In genomic region chr3:31054032-31054431, GRCh38 we compare ENCODE assay signal across 28 cellular contexts.
"Had no signal": no experiment of that assay in that cellular context is flagged by ENCODE, and none has a peak within 500 bp of the region (broad histone marks: within the 10 kb centered on the region; RNA-seq: fewer than 3 reads in every experiment).

No MANE protein-coding gene starts in this region.

- H2AFZ ChIP-seq: hepatocyte had no signal

- ATAC-seq: activated CD4-positive, alpha-beta T cell treated with anti-CD3 and anti-CD28 coated beads for 36 hours; activated naive CD4-positive, alpha-beta T cell treated with anti-CD3 and anti-CD28 coated beads, Interleukin-2, amount 50 U/mL, for 72 hours; activated T-helper 17 cell treated with anti-CD3 and anti-CD28 coated beads, Interleukin-2, amount 50 U/mL, for 72 hours; left lung; natural killer cell treated with Interleukin-12 subunit alpha and Interleukin-12 subunit beta and Interleukin-15 and Interleukin-18, amount 100 ng/mL, for 72 hours; psoas muscle; stimulated activated naive CD8-positive, alpha-beta T cell treated with anti-CD3 and anti-CD28 coated beads, Interleukin-15, Interleukin-2, amounts not matched to agents 100 U/mL and 50 U/mL, for 24 hours; T-cell had no signal

- H3K4me1 Mint-ChIP-seq: activated T-helper 17 cell treated with anti-CD3 and anti-CD28 coated beads, Interleukin-2, amount 50 U/mL, for 72 hours; brain; immature natural killer cell; mesothelial cell of epicardium had no signal

- H3K4me3 Mint-ChIP-seq: activated CD4-positive, alpha-beta T cell treated with anti-CD3 and anti-CD28 coated beads for 36 hours; activated T-cell treated with anti-CD3 and anti-CD28 coated beads, Interleukin-2, amount 50 U/mL, for 24 hours; activated T-helper 17 cell treated with anti-CD3 and anti-CD28 coated beads, Interleukin-2, amount 50 U/mL, for 72 hours; brain; immature natural killer cell; mesothelial cell of epicardium; natural killer cell treated with Interleukin-12 subunit alpha and Interleukin-12 subunit beta and Interleukin-15 and Interleukin-18, amount 100 ng/mL, for 72 hours; T-cell; T-helper 2 cell treated with Interferon-gamma antibody and Interleukin-4, amounts not matched to agents 5 μg/mL and 100 μg/mL, for 36 hours had no signal

- H3K36me3 ChIP-seq: left lung, ovary, right atrium auricular region, upper lobe of left lung had no signal

- H3K27ac Mint-ChIP-seq: activated CD4-positive, alpha-beta T cell treated with anti-CD3 and anti-CD28 coated beads for 36 hours; activated naive CD4-positive, alpha-beta T cell treated with anti-CD3 and anti-CD28 coated beads, Interleukin-2, amount 50 U/mL, for 72 hours; activated T-cell treated with anti-CD3 and anti-CD28 coated beads, Interleukin-2, amount 50 U/mL, for 24 hours; activated T-helper 17 cell treated with anti-CD3 and anti-CD28 coated beads, Interleukin-2, amount 50 U/mL, for 72 hours; brain; immature natural killer cell; mesothelial cell of epicardium; natural killer cell treated with Interleukin-12 subunit alpha and Interleukin-12 subunit beta and Interleukin-15 and Interleukin-18, amount 100 ng/mL, for 72 hours; T-cell; T-helper 2 cell treated with Interferon-gamma antibody and Interleukin-4, amounts not matched to agents 5 μg/mL and 100 μg/mL, for 36 hours had no signal

- DNase-seq: activated CD4-positive, alpha-beta T cell treated with anti-CD3 and anti-CD28 coated beads for 36 hours; activated CD4-positive, alpha-beta T cell treated with anti-CD3 and anti-CD28 coated beads, Interleukin-2, amount 50 U/mL, for 4 hours; activated CD8-positive, alpha-beta memory T cell treated with anti-CD3 and anti-CD28 coated beads for 24 hours; activated CD8-positive, alpha-beta memory T cell treated with anti-CD3 and anti-CD28 coated beads, Interleukin-2, amount 50 U/mL, for 4 hours; activated T-cell treated with anti-CD3 and anti-CD28 coated beads, Interleukin-2, amount 50 U/mL, for 24 hours; aorta; central memory CD4-positive, alpha-beta T cell; immature natural killer cell; kidney glomerular epithelial cell; left lung; ovary; psoas muscle; stimulated activated CD4-positive, alpha-beta T cell treated with anti-CD3 and anti-CD28 coated beads, Interleukin-4, amount 100 ng/mL, for 4 hours; stimulated activated naive CD8-positive, alpha-beta T cell treated with anti-CD3 and anti-CD28 coated beads, Interleukin-15, Interleukin-2, amounts not matched to agents 100 U/mL and 50 U/mL, for 24 hours; T-cell; upper lobe of left lung had no signal

- H3K79me2 ChIP-seq: hepatocyte had no signal

- H3K4me1 ChIP-seq: left lung, psoas muscle, right atrium auricular region, upper lobe of left lung had no signal

- H3K27me3 ChIP-seq: hepatocyte, left lung, ovary, right atrium auricular region, upper lobe of left lung had no signal

- H3K4me3 ChIP-seq: hepatocyte, left lung, lung, ovary, psoas muscle, right atrium auricular region, upper lobe of left lung had no signal

- H3K27me3 Mint-ChIP-seq: activated CD4-positive, alpha-beta T cell treated with anti-CD3 and anti-CD28 coated beads for 36 hours; activated T-cell treated with anti-CD3 and anti-CD28 coated beads, Interleukin-2, amount 50 U/mL, for 24 hours; activated T-helper 17 cell treated with anti-CD3 and anti-CD28 coated beads, Interleukin-2, amount 50 U/mL, for 72 hours had no signal

- FAIRE-seq: colon, TTC549 had no signal

- H3K9me3 ChIP-seq: ovary, psoas muscle had no signal

- H3K4me2 ChIP-seq: hepatocyte had no signal

- H3K27ac ChIP-seq: epithelial cell of prostate, hepatocyte, left lung, ovary, psoas muscle, right atrium auricular region, upper lobe of left lung had no signal

- H3K36me3 Mint-ChIP-seq: brain, immature natural killer cell had no signal
